Comparison of ENCODE assay signal across 33 cellular contexts in the genomic region with DNA sequence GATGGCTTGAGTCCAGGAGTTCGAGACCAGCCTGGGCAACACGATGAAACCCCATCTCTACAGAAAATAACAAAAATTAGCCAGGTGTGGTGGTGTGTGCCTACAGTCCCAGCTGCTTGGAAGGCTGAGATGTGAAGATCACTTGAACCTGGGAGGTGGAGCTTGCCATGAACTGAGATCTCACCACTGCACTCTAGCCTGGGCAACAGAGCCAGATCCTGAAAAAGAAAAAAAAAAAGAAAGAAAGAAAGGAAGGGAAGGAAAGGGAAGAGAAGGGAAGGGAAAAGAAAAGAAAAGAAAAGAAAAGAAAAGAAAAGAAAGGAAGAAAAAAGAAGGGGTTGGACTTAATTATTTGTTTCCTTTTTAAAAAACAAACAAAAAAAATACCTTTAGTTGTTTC.
DNase-seq lines count a peak whose midpoint lies in the region; ATAC-seq, FAIRE-seq and TF ChIP-seq lines count a peak whose summit lies in the region.
"Had no signal": no experiment of that assay in that cellular context is flagged by ENCODE, and none has a peak within 500 bp of the region (broad histone marks: within the 10 kb centered on the region; RNA-seq: fewer than 3 reads in every experiment).

No MANE protein-coding gene starts in this region.

- H3K9ac ChIP-seq in K562 (ENCODE audit: insufficient read depth in 1 of 2, low read depth in 2 of 2, low read length in 2 of 2), result no peak overlapping the region
- H3K9ac ChIP-seq: BLaER1; BLaER1 treated with 17β-estradiol and CSF1 and Interleukin-3, amounts not matched to agents 10 nM and 100 nM had no signal

- H2AFZ ChIP-seq in K562 (ENCODE audit: low read depth, low read length), result no peak overlapping the region

- no peaks in the 10 kb centered on the region for H3K79me2 ChIP-seq in K562 (ENCODE audit: control insufficient read depth, insufficient read depth, low read length)

- intact Hi-C loops in K562 (cut with micrococcal nuclease), result no loop called here

- no TSS peak for BruUV-seq in K562 (replicated peaks; lab: Mats Ljungman, UMichigan)

- in situ Hi-C loops in K562 (cut with MboI), result no loop called here

- DNase-seq in WTC11 (ENCODE audit: low spot score) (no peak), K562 (ENCODE audit: extremely low read depth in 1 of 4, low spot score in 3 of 4) (no peak), hippocampal formation (lab: John Stamatoyannopoulos, UW) (no peak), SIG-M5 (lab: John Stamatoyannopoulos, UW) (no peak)
- DNase-seq: 8988T; ACHN; AML-193; BE2C; C1 segment of cervical spinal cord; Caco-2; Calu3; CD4-positive, alpha-beta memory T cell; CD4-positive, alpha-beta T cell; CD4-positive, CD25-positive, alpha-beta regulatory T cell; CD8-positive, alpha-beta memory T cell; CD8-positive, alpha-beta T cell; COR-L47; DMS 273 treated with DMSO at 0.1 percent for 48 hours; DMS153; DMS53; DMS79; DMS79 treated with DMSO at 0.1 percent for 48 hours; DND-41; EL had no signal

- no peaks in the 10 kb centered on the region for H3K36me3 ChIP-seq in K562 (ENCODE audit: control insufficient read depth, insufficient read depth, low read length)
- H3K36me3 ChIP-seq: BE2C; BLaER1; BLaER1 treated with 17β-estradiol and CSF1 and Interleukin-3, amounts not matched to agents 10 nM and 100 nM had no signal

- CTCF ChIA-PET in WTC11 (lab: Charles Lee) (no interaction called here), K562 (lab: Yijun Ruan, JAX; ENCODE audit: low intra/inter-chr PET ratio) (no interaction called here)

- H3K4me2 ChIP-seq in K562 (ENCODE audit: insufficient read depth, low read length), result no peak overlapping the region
- H3K4me2 ChIP-seq: A549; BLaER1; BLaER1 treated with 17β-estradiol and CSF1 and Interleukin-3, amounts not matched to agents 10 nM and 100 nM had no signal

- ATAC-seq in WTC11 (no peak), K562 (no peak)
- ATAC-seq: A549; CD8-positive, alpha-beta T cell had no signal

- H3K27ac ChIP-seq in K562 (ENCODE audit: extremely low read depth, low read depth, low read length), result no peak overlapping the region
- H3K27ac ChIP-seq: 22Rv1; A549; BLaER1; BLaER1 treated with 17β-estradiol and CSF1 and Interleukin-3, amounts not matched to agents 10 nM and 100 nM; C4-2B had no signal

- H3K9me3 ChIP-seq in K562 (replicated peaks; ENCODE audit: control insufficient read depth, insufficient read depth, low read depth, low read length), result no peaks in the 10 kb centered on the region
- H3K9me3 ChIP-seq: A549, Caco-2 had no signal

- no peaks in the 10 kb centered on the region for H3K9me1 ChIP-seq in K562 (ENCODE audit: control insufficient read depth, insufficient read depth, low read length)

- TF ChIP-seq RAD21 in K562 (CRISPR knock-in tag; conservative IDR thresholded peaks at IDR 0.05 in 1 of 2, IDR thresholded peaks at IDR 0.05 in 1 of 2), result no peak

- H3K4me3 Mint-ChIP-seq in WTC11, result no peak overlapping the region
- H3K4me3 Mint-ChIP-seq: B cell; CD14-positive monocyte; CD4-positive, alpha-beta memory T cell; CD4-positive, alpha-beta T cell; CD4-positive, CD25-positive, alpha-beta regulatory T cell; CD8-positive, alpha-beta memory T cell; CD8-positive, alpha-beta T cell had no signal

- TF ChIP-seq POLR2A in K562 (conservative IDR thresholded peaks at IDR 0.05), result no peak

- H3K4me1 ChIP-seq in K562 (replicated peaks in 1 of 2; ENCODE audit: control insufficient read depth in 2 of 2, insufficient read depth in 2 of 2, low read length in 2 of 2), result no peaks in the 10 kb centered on the region
- H3K4me1 ChIP-seq: A549, BE2C, Caco-2 had no signal

- 5% methylated on average over 2 of the region's 2 CpGs for WGBS in K562 (ENCODE audit: insufficient coverage, low coverage, missing lambda C conversion rate)

- POLR2A ChIA-PET in WTC11 (lab: Charles Lee) (no interaction called here), K562 (lab: Yijun Ruan, JAX) (interaction anchor here (0.8 kb wide), 1 partner anchor 11 kb away, joined by 3 read pairs; no protein-coding TSS in a partner anchor)

- no peak overlapping the region for H3K4me3 ChIP-seq in K562
- H3K4me3 ChIP-seq: A549; BLaER1; BLaER1 treated with 17β-estradiol and CSF1 and Interleukin-3, amounts not matched to agents 10 nM and 100 nM had no signal

- no peaks in the 10 kb centered on the region; the same call in 1 of the 2 replicates for H3K4me1 Mint-ChIP-seq in WTC11
- H3K4me1 Mint-ChIP-seq: B cell; CD14-positive monocyte; CD4-positive, alpha-beta memory T cell; CD4-positive, CD25-positive, alpha-beta regulatory T cell; CD8-positive, alpha-beta memory T cell had no signal

- peaks cover 6% of the 10 kb centered on the region for H3K9me3 Mint-ChIP-seq in WTC11

- H4K20me1 ChIP-seq in K562 (replicated peaks; ENCODE audit: control insufficient read depth, insufficient read depth, low read length), result no peaks in the 10 kb centered on the region
- H4K20me1 ChIP-seq: BLaER1; BLaER1 treated with 17β-estradiol and CSF1 and Interleukin-3, amounts not matched to agents 10 nM and 100 nM had no signal

- H3K27ac Mint-ChIP-seq in WTC11, result no peak overlapping the region
- H3K27ac Mint-ChIP-seq: B cell; CD14-positive monocyte; CD4-positive, alpha-beta memory T cell; CD4-positive, alpha-beta T cell; CD4-positive, CD25-positive, alpha-beta regulatory T cell; CD8-positive, alpha-beta memory T cell; CD8-positive, alpha-beta T cell had no signal

- no peaks in the 10 kb centered on the region for H3K27me3 Mint-ChIP-seq in WTC11 (ENCODE audit: low read depth)
- H3K27me3 Mint-ChIP-seq: B cell; CD4-positive, alpha-beta memory T cell; CD4-positive, alpha-beta T cell; CD4-positive, CD25-positive, alpha-beta regulatory T cell; CD8-positive, alpha-beta memory T cell had no signal

- FAIRE-seq in K562 (lab: Jason Lieb, UNC), result no peak
- FAIRE-seq: A204.1, A549, D721Med had no signal

- TF ChIP-seq EP300 in K562 (IDR thresholded peaks at IDR 0.05; ENCODE audit: low read length), result no peak

- H3K36me3 Mint-ChIP-seq in WTC11, result no peaks in the 10 kb centered on the region
- H3K36me3 Mint-ChIP-seq: CD14-positive monocyte; CD4-positive, alpha-beta memory T cell; CD4-positive, CD25-positive, alpha-beta regulatory T cell; CD8-positive, alpha-beta memory T cell; CD8-positive, alpha-beta T cell had no signal

- H3K27me3 ChIP-seq in K562 (ENCODE audit: control insufficient read depth in 2 of 2, insufficient read depth in 2 of 2, low read length in 2 of 2), result no peaks in the 10 kb centered on the region
- H3K27me3 ChIP-seq: BE2C; BLaER1; BLaER1 treated with 17β-estradiol and CSF1 and Interleukin-3, amounts not matched to agents 10 nM and 100 nM had no signal

- TF ChIP-seq CTCF in WTC11 (IDR thresholded peaks at IDR 0.05), result no peak
- TF ChIP-seq CTCF in K562 (IDR thresholded peaks at IDR 0.05 in 2 of 3, conservative IDR thresholded peaks at IDR 0.05 in 1 of 3; ENCODE audit: insufficient read depth in 2 of 3, low read depth in 1 of 3, low read length in 3 of 3), result no peak

TF ChIP-seq in WTC11, 78 proteins besides CTCF, POLR2A, EP300 and RAD21 (continues in another document):
- TF ChIP-seq ZNF138 (CRISPR knock-in tag; conservative IDR thresholded peaks at IDR 0.05), result no peak
- TF ChIP-seq, protein P1, sequence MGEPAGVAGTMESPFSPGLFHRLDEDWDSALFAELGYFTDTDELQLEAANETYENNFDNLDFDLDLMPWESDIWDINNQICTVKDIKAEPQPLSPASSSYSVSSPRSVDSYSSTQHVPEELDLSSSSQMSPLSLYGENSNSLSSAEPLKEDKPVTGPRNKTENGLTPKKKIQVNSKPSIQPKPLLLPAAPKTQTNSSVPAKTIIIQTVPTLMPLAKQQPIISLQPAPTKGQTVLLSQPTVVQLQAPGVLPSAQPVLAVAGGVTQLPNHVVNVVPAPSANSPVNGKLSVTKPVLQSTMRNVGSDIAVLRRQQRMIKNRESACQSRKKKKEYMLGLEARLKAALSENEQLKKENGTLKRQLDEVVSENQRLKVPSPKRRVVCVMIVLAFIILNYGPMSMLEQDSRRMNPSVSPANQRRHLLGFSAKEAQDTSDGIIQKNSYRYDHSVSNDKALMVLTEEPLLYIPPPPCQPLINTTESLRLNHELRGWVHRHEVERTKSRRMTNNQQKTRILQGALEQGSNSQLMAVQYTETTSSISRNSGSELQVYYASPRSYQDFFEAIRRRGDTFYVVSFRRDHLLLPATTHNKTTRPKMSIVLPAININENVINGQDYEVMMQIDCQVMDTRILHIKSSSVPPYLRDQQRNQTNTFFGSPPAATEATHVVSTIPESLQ (CRISPR knock-in tag; IDR thresholded peaks at IDR 0.05), result no peak

TF ChIP-seq in K562, 482 proteins besides CTCF, POLR2A, EP300 and RAD21:
- TF ChIP-seq, protein P2, sequence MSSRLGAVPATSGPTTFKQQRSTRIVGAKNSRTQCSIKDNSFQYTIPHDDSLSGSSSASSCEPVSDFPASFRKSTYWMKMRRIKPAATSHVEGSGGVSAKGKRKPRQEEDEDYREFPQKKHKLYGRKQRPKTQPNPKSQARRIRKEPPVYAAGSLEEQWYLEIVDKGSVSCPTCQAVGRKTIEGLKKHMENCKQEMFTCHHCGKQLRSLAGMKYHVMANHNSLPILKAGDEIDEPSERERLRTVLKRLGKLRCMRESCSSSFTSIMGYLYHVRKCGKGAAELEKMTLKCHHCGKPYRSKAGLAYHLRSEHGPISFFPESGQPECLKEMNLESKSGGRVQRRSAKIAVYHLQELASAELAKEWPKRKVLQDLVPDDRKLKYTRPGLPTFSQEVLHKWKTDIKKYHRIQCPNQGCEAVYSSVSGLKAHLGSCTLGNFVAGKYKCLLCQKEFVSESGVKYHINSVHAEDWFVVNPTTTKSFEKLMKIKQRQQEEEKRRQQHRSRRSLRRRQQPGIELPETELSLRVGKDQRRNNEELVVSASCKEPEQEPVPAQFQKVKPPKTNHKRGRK (tag; IDR thresholded peaks at IDR 0.05), result peak; percentile 56; the same call in 1 of the 2 replicates
- no peak for TF ChIP-seq E2F3 (CRISPR knock-in tag; IDR thresholded peaks at IDR 0.05)
